Comparison of ENCODE assay signal across 23 cellular contexts in the genomic region with DNA sequence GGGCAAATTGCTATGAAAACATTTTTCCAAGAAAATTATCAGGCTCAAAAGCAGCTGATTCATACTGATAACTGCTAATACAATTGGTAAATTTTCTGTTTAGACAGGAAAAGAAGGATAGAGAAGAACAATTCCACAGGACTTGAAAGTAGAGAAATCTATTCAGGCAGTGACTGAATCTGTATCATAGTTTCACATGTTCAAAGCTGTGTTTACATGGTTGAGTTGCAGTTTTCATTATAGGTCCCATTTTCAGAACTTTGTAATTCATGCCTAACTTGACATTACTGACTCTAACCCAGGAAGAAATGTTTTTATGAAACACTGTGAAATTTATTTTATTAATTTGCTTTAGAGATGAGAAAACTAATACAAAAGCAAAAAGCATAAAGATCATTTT. TPM values are rescaled to one million over a fixed set of nuclear protein-coding genes. Genes with fewer than 3 reads are reported as not detected.
DNase-seq lines count a peak whose midpoint lies in the region; ATAC-seq lines count a peak whose summit lies in the region.
"Had no signal": no experiment of that assay in that cellular context is flagged by ENCODE, and none has a peak within 500 bp of the region (broad histone marks: within the 10 kb centered on the region; RNA-seq: fewer than 3 reads in every experiment).

No MANE protein-coding gene starts in this region.

- no peak overlapping the region for H3K27ac ChIP-seq in substantia nigra (ENCODE audit: low read depth, low read length, poor library complexity, severe bottlenecking)
- H3K27ac ChIP-seq: ascending aorta, foreskin keratinocyte, hepatocyte, neural progenitor cell, RWPE1, thoracic aorta had no signal

- no peaks in the 10 kb centered on the region for H3K4me1 Mint-ChIP-seq in activated T-helper 17 cell treated with anti-CD3 and anti-CD28 coated beads, Interleukin-2, amount 50 U/mL, for 72 hours
- H3K4me1 Mint-ChIP-seq: activated naive CD4-positive, alpha-beta T cell treated with anti-CD3 and anti-CD28 coated beads, Interleukin-2, amount 50 U/mL, for 24 hours; CD14-positive monocyte; stimulated activated effector memory CD8-positive, alpha-beta T cell treated with anti-CD3 and anti-CD28 coated beads, Interleukin-12 subunit alpha, Interleukin-12 subunit beta, amount 100 ng/mL, for 72 hours had no signal

- H3K27me3 Mint-ChIP-seq in activated T-helper 17 cell treated with anti-CD3 and anti-CD28 coated beads, Interleukin-2, amount 50 U/mL, for 72 hours = peaks cover 3% of the 10 kb centered on the region

- ATAC-seq in GM18868 (IDR thresholded peaks at IDR 0.05; ENCODE audit: unreplicated experiment) (peak; percentile 55), GM21528 (IDR thresholded peaks at IDR 0.05; ENCODE audit: low FRiP score, unreplicated experiment) (peak; percentile 66), HG03064 (IDR thresholded peaks at IDR 0.05; ENCODE audit: low read depth, unreplicated experiment) (peak; percentile 58)
- peak; percentile 23 for ATAC-seq in activated T-helper 17 cell treated with anti-CD3 and anti-CD28 coated beads, Interleukin-2, amount 50 U/mL, for 72 hours (replicated peaks)
- ATAC-seq: activated T-cell treated with anti-CD3 and anti-CD28 coated beads, Interleukin-2, amount 50 U/mL, for 4 hours; foreskin keratinocyte; stimulated activated effector memory CD8-positive, alpha-beta T cell treated with anti-CD3 and anti-CD28 coated beads, Interleukin-12 subunit alpha, Interleukin-12 subunit beta, amount 100 ng/mL, for 72 hours had no signal

- H3K9me3 Mint-ChIP-seq in activated T-helper 17 cell treated with anti-CD3 and anti-CD28 coated beads, Interleukin-2, amount 50 U/mL, for 72 hours = no peaks in the 10 kb centered on the region
- H3K9me3 Mint-ChIP-seq: activated naive CD4-positive, alpha-beta T cell treated with anti-CD3 and anti-CD28 coated beads, Interleukin-2, amount 50 U/mL, for 24 hours; activated T-cell treated with anti-CD3 and anti-CD28 coated beads, Interleukin-2, amount 50 U/mL, for 4 hours; CD14-positive monocyte; neural progenitor cell; stimulated activated effector memory CD8-positive, alpha-beta T cell treated with anti-CD3 and anti-CD28 coated beads, Interleukin-12 subunit alpha, Interleukin-12 subunit beta, amount 100 ng/mL, for 72 hours had no signal

- no peak for DNase-seq in activated CD4-positive, alpha-beta T cell treated with anti-CD3 and anti-CD28 coated beads, Interleukin-2, amount 50 U/mL, for 1 hour
- DNase-seq in HK-2 (ENCODE audit: unreplicated experiment) (no peak), substantia nigra (lab: John Stamatoyannopoulos, UW) (no peak)
- DNase-seq: activated CD4-positive, CD25-positive, alpha-beta regulatory T cell treated with anti-CD3 and anti-CD28 coated beads, Interleukin-2, amount 50 U/mL, for 72 hours; activated T-cell treated with anti-CD3 and anti-CD28 coated beads, Interleukin-2, amount 50 U/mL, for 4 hours; erythroblast; foreskin keratinocyte; left ventricle myocardium superior; NCI-H1105 treated with DMSO at 0.1 percent for 48 hours; NCI-H510A treated with DMSO at 0.1 percent for 48 hours; psoas muscle had no signal

- H3K36me3 Mint-ChIP-seq in activated T-helper 17 cell treated with anti-CD3 and anti-CD28 coated beads, Interleukin-2, amount 50 U/mL, for 72 hours (ENCODE audit: low read depth) = no peaks in the 10 kb centered on the region
- H3K36me3 Mint-ChIP-seq: activated naive CD4-positive, alpha-beta T cell treated with anti-CD3 and anti-CD28 coated beads, Interleukin-2, amount 50 U/mL, for 24 hours; CD14-positive monocyte; neural progenitor cell; stimulated activated effector memory CD8-positive, alpha-beta T cell treated with anti-CD3 and anti-CD28 coated beads, Interleukin-12 subunit alpha, Interleukin-12 subunit beta, amount 100 ng/mL, for 72 hours had no signal

- no peak overlapping the region for H3K27ac Mint-ChIP-seq in activated T-helper 17 cell treated with anti-CD3 and anti-CD28 coated beads, Interleukin-2, amount 50 U/mL, for 72 hours
- H3K27ac Mint-ChIP-seq: activated naive CD4-positive, alpha-beta T cell treated with anti-CD3 and anti-CD28 coated beads, Interleukin-2, amount 50 U/mL, for 24 hours; CD14-positive monocyte; neural progenitor cell; stimulated activated effector memory CD8-positive, alpha-beta T cell treated with anti-CD3 and anti-CD28 coated beads, Interleukin-12 subunit alpha, Interleukin-12 subunit beta, amount 100 ng/mL, for 72 hours had no signal

- H3K4me3 Mint-ChIP-seq in activated T-helper 17 cell treated with anti-CD3 and anti-CD28 coated beads, Interleukin-2, amount 50 U/mL, for 72 hours = no peak overlapping the region
- H3K4me3 Mint-ChIP-seq: activated naive CD4-positive, alpha-beta T cell treated with anti-CD3 and anti-CD28 coated beads, Interleukin-2, amount 50 U/mL, for 24 hours; activated T-cell treated with anti-CD3 and anti-CD28 coated beads, Interleukin-2, amount 50 U/mL, for 4 hours; CD14-positive monocyte; neural progenitor cell; stimulated activated effector memory CD8-positive, alpha-beta T cell treated with anti-CD3 and anti-CD28 coated beads, Interleukin-12 subunit alpha, Interleukin-12 subunit beta, amount 100 ng/mL, for 72 hours had no signal

RNA-seq across cellular contexts. Expression of gene SEC24B, which starts 43.2 kb away (rescaled TPM):
- 10 to 100 TPM; 25.2 to 28.1 TPM for total RNA-seq in activated T-helper 17 cell treated with anti-CD3 and anti-CD28 coated beads, Interleukin-2, amount 50 U/mL, for 72 hours
